In genomic region chr1:77076759-77077158, GRCh38 we compare ENCODE assay signal across 26 cellular contexts.
"Had no signal": no experiment of that assay in that cellular context is flagged by ENCODE, and none has a peak within 500 bp of the region (broad histone marks: within the 10 kb centered on the region; RNA-seq: fewer than 3 reads in every experiment).

No MANE protein-coding gene starts in this region.

- H3K9me3 Mint-ChIP-seq: activated naive CD4-positive, alpha-beta T cell treated with anti-CD3 and anti-CD28 coated beads, Interleukin-2, amount 50 U/mL, for 24 hours; activated T-cell treated with anti-CD3 and anti-CD28 coated beads, Interleukin-2, amount 50 U/mL, for 24 hours; activated T-helper 1 cell treated with anti-CD3 and anti-CD28 coated beads, Interleukin-12 subunit alpha, Interleukin-12 subunit beta, Interleukin-2, Interleukin-4 antibody, amounts not matched to agents 30 ng/mL and 10 ng/mL and 1 ng/mL, durations not matched to agents 14 hours and 24 hours and 36 hours had no signal

- DNase-seq: activated CD4-positive, alpha-beta T cell treated with anti-CD3 and anti-CD28 coated beads for 4 hours; activated CD8-positive, alpha-beta T cell treated with anti-CD3 and anti-CD28 coated beads, Interleukin-2, amount 10 ng/mL, durations not matched to agents 7 days and 5 days; activated effector memory CD4-positive, alpha-beta T cell treated with Interleukin-2 at 50 U/mL for 16 hours; activated naive CD4-positive, alpha-beta T cell; activated T-cell treated with anti-CD3 and anti-CD28 coated beads, Interleukin-2, amount 50 U/mL, for 24 hours; aorta; caudate nucleus; NCI-H1048; NCI-H1417 treated with DMSO at 0.1 percent for 48 hours; NCI-H1694 treated with DMSO at 0.1 percent for 48 hours; NCI-H2029 treated with DMSO at 0.1 percent for 48 hours; NCI-H345; NCI-H510A; NCI-H526 treated with DMSO at 0.1 percent for 48 hours; NCI-H82; RPMI8226; T-helper 1 cell; WERI-Rb-1 had no signal

- H3K36me3 Mint-ChIP-seq: activated naive CD4-positive, alpha-beta T cell treated with anti-CD3 and anti-CD28 coated beads, Interleukin-2, amount 50 U/mL, for 24 hours had no signal

- H3K27me3 Mint-ChIP-seq: activated T-cell treated with anti-CD3 and anti-CD28 coated beads, Interleukin-2, amount 50 U/mL, for 24 hours had no signal

- H3K9me3 ChIP-seq: breast epithelium, SJSA1 had no signal

- H3K4me3 ChIP-seq: breast epithelium, coronary artery, SJSA1 had no signal

- ATAC-seq: activated CD8-positive, alpha-beta T cell treated with anti-CD3 and anti-CD28 coated beads, Interleukin-2, amount 10 ng/mL, durations not matched to agents 7 days and 5 days; HepG2; Panc1; Right ventricle myocardium inferior had no signal

- H3K27ac ChIP-seq: breast epithelium, coronary artery, SJSA1, WERI-Rb-1 had no signal

- H3K27me3 ChIP-seq: breast epithelium, SJSA1 had no signal

- H3K27ac Mint-ChIP-seq: activated CD8-positive, alpha-beta T cell treated with anti-CD3 and anti-CD28 coated beads, Interleukin-2, amount 10 ng/mL, durations not matched to agents 7 days and 5 days; activated naive CD4-positive, alpha-beta T cell treated with anti-CD3 and anti-CD28 coated beads, Interleukin-2, amount 50 U/mL, for 24 hours; activated T-cell treated with anti-CD3 and anti-CD28 coated beads, Interleukin-2, amount 50 U/mL, for 24 hours; activated T-helper 1 cell treated with anti-CD3 and anti-CD28 coated beads, Interleukin-12 subunit alpha, Interleukin-12 subunit beta, Interleukin-2, Interleukin-4 antibody, amounts not matched to agents 30 ng/mL and 10 ng/mL and 1 ng/mL, durations not matched to agents 14 hours and 24 hours and 36 hours had no signal

- H3K4me3 Mint-ChIP-seq: activated CD8-positive, alpha-beta T cell treated with anti-CD3 and anti-CD28 coated beads, Interleukin-2, amount 10 ng/mL, durations not matched to agents 7 days and 5 days; activated naive CD4-positive, alpha-beta T cell treated with anti-CD3 and anti-CD28 coated beads, Interleukin-2, amount 50 U/mL, for 24 hours; activated T-cell treated with anti-CD3 and anti-CD28 coated beads, Interleukin-2, amount 50 U/mL, for 24 hours; activated T-helper 1 cell treated with anti-CD3 and anti-CD28 coated beads, Interleukin-12 subunit alpha, Interleukin-12 subunit beta, Interleukin-2, Interleukin-4 antibody, amounts not matched to agents 30 ng/mL and 10 ng/mL and 1 ng/mL, durations not matched to agents 14 hours and 24 hours and 36 hours had no signal

- H3K4me1 ChIP-seq: breast epithelium, SJSA1 had no signal

- H3K36me3 ChIP-seq: breast epithelium, SJSA1 had no signal

- H3K4me1 Mint-ChIP-seq: activated naive CD4-positive, alpha-beta T cell treated with anti-CD3 and anti-CD28 coated beads, Interleukin-2, amount 50 U/mL, for 24 hours had no signal
